ENCODE assay signal across 11 cellular contexts in the genomic region with DNA sequence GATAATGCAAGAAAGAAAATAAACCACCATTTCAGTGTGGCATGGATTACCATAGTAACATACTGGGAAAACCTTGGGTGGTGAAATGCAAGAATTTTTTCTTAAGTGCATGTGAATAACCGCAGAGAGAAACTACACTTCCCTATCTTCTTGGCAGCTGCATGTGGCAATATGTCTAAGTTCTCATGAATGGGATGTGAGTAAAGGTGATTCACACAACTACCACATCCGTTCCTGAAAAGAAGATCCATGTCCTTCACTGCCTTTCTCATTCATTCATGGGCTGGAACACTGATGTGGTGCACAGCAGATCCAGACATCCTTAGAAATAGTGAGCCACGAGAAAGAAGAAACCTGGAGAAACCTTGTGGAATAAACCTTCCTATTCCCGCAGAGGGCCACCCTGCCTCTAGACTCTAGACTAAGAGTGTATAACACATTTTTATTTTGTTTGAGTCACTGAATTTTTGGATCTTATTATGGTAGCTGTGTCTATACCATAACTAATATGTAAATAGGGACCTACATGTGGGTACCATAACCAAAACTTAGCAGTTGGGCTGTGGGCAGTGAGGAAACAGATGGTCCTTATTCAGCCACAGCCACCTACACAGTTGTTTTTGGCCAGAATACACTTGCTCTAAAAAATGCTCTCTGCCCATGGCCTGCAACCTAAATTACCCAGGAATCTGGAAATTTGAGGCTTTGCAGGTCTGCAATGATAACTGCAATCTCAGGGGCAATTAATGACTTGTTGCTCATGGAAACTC.
DNase-seq lines count a peak whose midpoint lies in the region; ATAC-seq, FAIRE-seq and TF ChIP-seq lines count a peak whose summit lies in the region.
"Had no signal": no experiment of that assay in that cellular context is flagged by ENCODE, and none has a peak within 500 bp of the region (broad histone marks: within the 10 kb centered on the region; RNA-seq: fewer than 3 reads in every experiment).

No MANE protein-coding gene starts in this region.

- H3F3A ChIP-seq in PC-9 (ENCODE audit: insufficient read depth, low read depth), result no peaks in the 10 kb centered on the region

- CTCF ChIA-PET in AG04449 (lab: Yijun Ruan, JAX), result no interaction called here
- CTCF ChIA-PET in endothelial cell of umbilical vein (lab: Charles Lee), result no interaction called here
- CTCF ChIA-PET in PC-9 (lab: Charles Lee), result no interaction called here

- H3K4me2 ChIP-seq in endothelial cell of umbilical vein (ENCODE audit: insufficient read depth, low read length) (no peak overlapping the region), PC-9 (no peak overlapping the region)

- H3K9me3 ChIP-seq in endothelial cell of umbilical vein (replicated peaks; ENCODE audit: control insufficient read depth, insufficient read depth, low read length) (no peaks in the 10 kb centered on the region), PC-9 (ENCODE audit: insufficient read depth, low read depth) (no peaks in the 10 kb centered on the region)

- dilution Hi-C loops in endothelial cell of umbilical vein (cut with MboI; ENCODE audit: extremely low pct_ligation_motif_present, low sequenced_read_pairs), result no loop called here

- H3K27ac ChIP-seq in endothelial cell of umbilical vein (ENCODE audit: insufficient read depth, low read depth, low read length) (no peak overlapping the region), PC-9 (no peak overlapping the region)

- H4K20me1 ChIP-seq in endothelial cell of umbilical vein (replicated peaks; ENCODE audit: control insufficient read depth, extremely low read depth, insufficient read depth, low read length), result no peaks in the 10 kb centered on the region
- H4K20me1 ChIP-seq in PC-9 (ENCODE audit: insufficient read depth), result no peaks in the 10 kb centered on the region

- FAIRE-seq in endothelial cell of umbilical vein (lab: Jason Lieb, UNC), result peak; percentile 75

- no peaks in the 10 kb centered on the region for H3K9me2 ChIP-seq in PC-9 (ENCODE audit: insufficient read depth)

- no peak overlapping the region for H2AFZ ChIP-seq in endothelial cell of umbilical vein (ENCODE audit: low read depth, low read length)
- no peak overlapping the region for H2AFZ ChIP-seq in PC-9

- no peaks in the 10 kb centered on the region for H3K79me2 ChIP-seq in endothelial cell of umbilical vein (ENCODE audit: control insufficient read depth, insufficient read depth, low read length)
- H3K79me2 ChIP-seq in PC-9 (ENCODE audit: low read depth), result no peaks in the 10 kb centered on the region

- no peaks in the 10 kb centered on the region for H3K27me3 ChIP-seq in endothelial cell of umbilical vein (ENCODE audit: control insufficient read depth in 2 of 2, insufficient read depth in 2 of 2, low read length in 2 of 2)
- no peaks in the 10 kb centered on the region for H3K27me3 ChIP-seq in PC-9 (ENCODE audit: insufficient read depth, low read depth)

- TF ChIP-seq CTCF in AG04449 (IDR thresholded peaks at IDR 0.05; ENCODE audit: insufficient read depth, low read length, missing control alignments) (no peak), endothelial cell of umbilical vein (IDR thresholded peaks at IDR 0.05; ENCODE audit: extremely low read depth in 1 of 2, insufficient read depth in 1 of 2, low read depth in 1 of 2, low read length in 2 of 2) (no peak), GM20000 (IDR thresholded peaks at IDR 0.05; ENCODE audit: extremely low read depth, missing control alignments) (no peak), PC-9 (conservative IDR thresholded peaks at IDR 0.05) (no peak)

- POLR2A ChIA-PET in AG04449 (lab: Yijun Ruan, JAX), result no interaction called here
- POLR2A ChIA-PET in endothelial cell of umbilical vein (lab: Charles Lee), result no interaction called here
- POLR2A ChIA-PET in PC-9 (lab: Charles Lee; ENCODE audit: unreplicated experiment), result no interaction called here

- TF ChIP-seq POLR2A in endothelial cell of umbilical vein (IDR thresholded peaks at IDR 0.05; ENCODE audit: low read depth, low read length), result no peak

- H3K4me3 ChIP-seq in AG04449 (ENCODE audit: low read depth, low read length) (no peak overlapping the region), endothelial cell of umbilical vein (replicated peaks in 1 of 3; ENCODE audit: insufficient read depth in 1 of 3, low read depth in 1 of 3, low read length in 3 of 3) (no peak overlapping the region), PC-9 (no peak overlapping the region)

- H3K4me1 ChIP-seq in endothelial cell of umbilical vein (ENCODE audit: control insufficient read depth, extremely low read depth, insufficient read depth, low read length) (no peaks in the 10 kb centered on the region), PC-9 (replicated peaks; ENCODE audit: insufficient read depth) (no peaks in the 10 kb centered on the region)

- H3K36me3 ChIP-seq in endothelial cell of umbilical vein (ENCODE audit: control insufficient read depth in 2 of 2, extremely low read depth in 1 of 2, insufficient read depth in 2 of 2, low read length in 2 of 2), result no peaks in the 10 kb centered on the region
- H3K36me3 ChIP-seq in PC-9 (ENCODE audit: low read depth), result no peaks in the 10 kb centered on the region

- BruUV-seq in endothelial cell of umbilical vein (replicated peaks; lab: Mats Ljungman, UMichigan) (no TSS peak), PC-9 (replicated peaks; lab: Mats Ljungman, UMichigan) (no TSS peak)

- intact Hi-C loops in endothelial cell of umbilical vein (cut with micrococcal nuclease), result no loop called here
- intact Hi-C loops in PC-9 (cut with micrococcal nuclease; ENCODE audit: unreplicated experiment), result no loop called here

- DNase-seq in AG04449 (ENCODE audit: low read depth, low spot score) (peak; percentile 90), H4 (ENCODE audit: low spot score) (peak; percentile 82), NCI-H226 (peak; percentile 95), endothelial cell of umbilical vein (ENCODE audit: low read depth, low spot score) (peak; percentile 45), GM20000 (ENCODE audit: low spot score) (no peak), NCI-H510A treated with DMSO at 0.1 percent for 48 hours (lab: John Stamatoyannopoulos, UW) (no peak), PC-9 (no peak)
- DNase-seq: activated naive CD8-positive, alpha-beta T cell treated with anti-CD3 and anti-CD28 coated beads, Interleukin-2, amount 10 ng/mL, durations not matched to agents 7 days and 5 days; H7; NCI-H526 treated with DMSO at 0.1 percent for 48 hours had no signal

- H3K9ac ChIP-seq in endothelial cell of umbilical vein (replicated peaks; ENCODE audit: extremely low read depth, insufficient read depth, low read length), result no peak overlapping the region

- no peaks in the 10 kb centered on the region for H3K9me1 ChIP-seq in endothelial cell of umbilical vein (replicated peaks; ENCODE audit: control insufficient read depth, extremely low read depth, insufficient read depth, low read length)

- no peak for ATAC-seq in GM18517 (IDR thresholded peaks at IDR 0.05; ENCODE audit: unreplicated experiment)

TF ChIP-seq in endothelial cell of umbilical vein, 7 proteins besides CTCF, POLR2A, EP300 and RAD21:
- no peak for TF ChIP-seq EZH2 (IDR thresholded peaks at IDR 0.05; ENCODE audit: borderline replicate concordance, low read depth, low read length, severe bottlenecking)
- TF ChIP-seq, protein P1, sequence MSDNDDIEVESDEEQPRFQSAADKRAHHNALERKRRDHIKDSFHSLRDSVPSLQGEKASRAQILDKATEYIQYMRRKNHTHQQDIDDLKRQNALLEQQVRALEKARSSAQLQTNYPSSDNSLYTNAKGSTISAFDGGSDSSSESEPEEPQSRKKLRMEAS (IDR thresholded peaks at IDR 0.05; ENCODE audit: insufficient read depth, insufficient read length), result no peak
- peak; percentile 56 for TF ChIP-seq GATA2 (IDR thresholded peaks at IDR 0.05; ENCODE audit: insufficient read depth, insufficient read length, low read depth, low read length)
- TF ChIP-seq MYC (IDR thresholded peaks at IDR 0.05; ENCODE audit: low read depth, low read length), result no peak
- peak; percentile 78 for TF ChIP-seq FOS (IDR thresholded peaks at IDR 0.05; ENCODE audit: borderline replicate concordance, insufficient read depth, low read length)
- peak; percentile 59 for TF ChIP-seq POLR2AphosphoS5 (IDR thresholded peaks at IDR 0.05; ENCODE audit: insufficient read depth, low read depth, low read length)
- no peak for TF ChIP-seq JUN (IDR thresholded peaks at IDR 0.05; ENCODE audit: borderline replicate concordance, insufficient read depth, insufficient read length, low read depth)

Comparison
In these comparisons a context has a peak if more than half of its experiments do, and no peak if none do; other contexts are left out.
1. DNase-seq: peak in AG04449 (single experiment), H4 (single experiment), NCI-H226 (single experiment) and endothelial cell of umbilical vein (single experiment); none in GM20000 (single experiment), NCI-H510A treated with DMSO at 0.1 percent for 48 hours (single experiment) and PC-9 (0 of 2).